ENCODE assay signal across 19 cellular contexts in the genomic region with DNA sequence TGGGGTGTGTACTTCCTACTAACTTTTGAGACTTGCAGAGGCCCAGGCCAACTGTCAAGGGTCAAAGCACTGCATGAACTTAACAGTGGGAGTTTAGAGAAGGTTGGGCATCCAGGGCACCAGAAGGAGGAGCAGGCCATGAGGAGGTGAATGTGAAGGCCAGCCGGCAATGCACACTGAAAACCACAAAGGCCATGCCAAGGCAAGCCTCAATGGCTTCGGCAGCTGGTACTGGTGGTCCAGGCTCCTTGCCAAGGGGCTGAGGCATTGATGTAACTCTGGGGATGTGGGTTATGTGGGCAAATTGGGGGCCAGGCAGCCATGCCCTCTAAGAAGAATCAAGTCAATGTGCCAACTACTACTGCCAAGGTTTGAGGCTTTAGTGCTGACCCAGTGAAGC.
"Had no signal": no experiment of that assay in that cellular context is flagged by ENCODE, and none has a peak within 500 bp of the region (broad histone marks: within the 10 kb centered on the region; RNA-seq: fewer than 3 reads in every experiment).

No MANE protein-coding gene starts in this region.

- H2AFZ ChIP-seq: hepatocyte had no signal

- H3K79me2 ChIP-seq: hepatocyte had no signal

- H3K27ac ChIP-seq: coronary artery, dorsolateral prefrontal cortex, esophagus muscularis mucosa, foreskin keratinocyte, gastroesophageal sphincter, heart left ventricle, hepatocyte, left lung, lower lobe of right lung had no signal

- H3K4me2 ChIP-seq: hepatocyte had no signal

- H3K9me3 ChIP-seq: esophagus muscularis mucosa, gastroesophageal sphincter, heart left ventricle, left lung, lower lobe of right lung, mucosa of descending colon had no signal

- H3K27me3 ChIP-seq: dorsolateral prefrontal cortex, esophagus muscularis mucosa, foreskin keratinocyte, gastroesophageal sphincter, hepatocyte, left lung had no signal

- DNase-seq: dermis blood vessel endothelial cell; dorsolateral prefrontal cortex; effector CD8-positive, alpha-beta T cell; effector memory CD8-positive, alpha-beta T cell; foreskin keratinocyte; heart left ventricle; hypothalamus; kidney; left cardiac atrium; left lung; left ventricle myocardium superior; lower lobe of right lung; mesenchymal stem cell; mucosa of descending colon; naive thymus-derived CD4-positive, alpha-beta T cell had no signal

- H3K36me3 ChIP-seq: esophagus muscularis mucosa, gastroesophageal sphincter, heart left ventricle, left lung, lower lobe of right lung had no signal

- H3K4me1 ChIP-seq: foreskin keratinocyte, gastroesophageal sphincter, left lung, lower lobe of right lung had no signal

- H3K4me3 ChIP-seq: coronary artery, dorsolateral prefrontal cortex, esophagus muscularis mucosa, gastroesophageal sphincter, heart left ventricle, hepatocyte, left lung, lower lobe of right lung, mucosa of descending colon had no signal
